Comparison of ENCODE assay signal across 6 cellular contexts in genomic region chr22:20956258-20957117, GRCh38. TPM values are rescaled to one million over a fixed set of nuclear protein-coding genes. Genes with fewer than 3 reads are reported as not detected.
DNase-seq lines count a peak whose midpoint lies in the region; ATAC-seq and TF ChIP-seq lines count a peak whose summit lies in the region.

No MANE protein-coding gene starts in this region.

- no peaks in the 10 kb centered on the region for H3K27me3 ChIP-seq in thoracic aorta (replicated peaks; ENCODE audit: insufficient read depth)

- CTCF ChIA-PET in activated CD4-positive, alpha-beta T cell treated with anti-CD3 and anti-CD28 coated beads for 36 hours (lab: Charles Lee): interaction anchor here (0.7 kb wide), 2 partner anchors 26 to 136 kb away, joined by 3 read pairs; partner anchors contain the start of gene LZTR1

- H3K27ac ChIP-seq in thoracic aorta: no peak overlapping the region

- H3K4me1 ChIP-seq in thoracic aorta (ENCODE audit: control insufficient read depth in 1 of 2, low read depth in 2 of 2): peaks cover 7 to 18% of the 10 kb centered on the region in 2 donors

- POLR2A ChIA-PET in activated CD4-positive, alpha-beta T cell treated with anti-CD3 and anti-CD28 coated beads for 36 hours (lab: Charles Lee): no interaction called here

- peaks cover 21% of the 10 kb centered on the region for H3K36me3 Mint-ChIP-seq in activated CD4-positive, alpha-beta T cell treated with anti-CD3 and anti-CD28 coated beads, Interleukin-2, amount 10 ng/mL, durations not matched to agents 24 days and 14 days (ENCODE audit: low read depth)
- H3K36me3 Mint-ChIP-seq in activated CD4-positive, alpha-beta T cell treated with anti-CD3 and anti-CD28 coated beads for 36 hours (ENCODE audit: low read depth): peaks cover 18% of the 10 kb centered on the region

- no peak overlapping the region for H3K27ac Mint-ChIP-seq in activated CD4-positive, alpha-beta T cell treated with anti-CD3 and anti-CD28 coated beads, Interleukin-2, amount 10 ng/mL, durations not matched to agents 24 days and 14 days
- H3K27ac Mint-ChIP-seq in activated CD4-positive, alpha-beta T cell treated with anti-CD3 and anti-CD28 coated beads for 36 hours: no peak overlapping the region

- peak overlapping the region; percentile 83 for H3K4me3 ChIP-seq in thoracic aorta

- DNase-seq in activated CD4-positive, alpha-beta T cell treated with anti-CD3 and anti-CD28 coated beads, Interleukin-2, amount 10 ng/mL, durations not matched to agents 24 days and 14 days: no peak
- DNase-seq in activated CD4-positive, alpha-beta T cell treated with anti-CD3 and anti-CD28 coated beads for 36 hours: no peak
- peak; percentile 23 for DNase-seq in fibroblast of gingiva (ENCODE audit: low read depth)
- no peak for DNase-seq in thoracic aorta (ENCODE audit: low spot score)
- DNase-seq in NCI-H446 (lab: John Stamatoyannopoulos, UW): no peak
- DNase-seq in activated naive CD4-positive, alpha-beta T cell treated with Interleukin-2 at 50 U/mL for 16 hours: no peak

- peak overlapping the region; percentile 51 for H3K4me3 Mint-ChIP-seq in activated CD4-positive, alpha-beta T cell treated with anti-CD3 and anti-CD28 coated beads, Interleukin-2, amount 10 ng/mL, durations not matched to agents 24 days and 14 days
- H3K4me3 Mint-ChIP-seq in activated CD4-positive, alpha-beta T cell treated with anti-CD3 and anti-CD28 coated beads for 36 hours: no peak overlapping the region

- peaks cover 23% of the 10 kb centered on the region for H3K27me3 Mint-ChIP-seq in activated CD4-positive, alpha-beta T cell treated with anti-CD3 and anti-CD28 coated beads, Interleukin-2, amount 10 ng/mL, durations not matched to agents 24 days and 14 days
- peaks cover 16% of the 10 kb centered on the region for H3K27me3 Mint-ChIP-seq in activated CD4-positive, alpha-beta T cell treated with anti-CD3 and anti-CD28 coated beads for 36 hours

- peaks cover 7% of the 10 kb centered on the region for H3K4me1 Mint-ChIP-seq in activated CD4-positive, alpha-beta T cell treated with anti-CD3 and anti-CD28 coated beads, Interleukin-2, amount 10 ng/mL, durations not matched to agents 24 days and 14 days
- H3K4me1 Mint-ChIP-seq in activated CD4-positive, alpha-beta T cell treated with anti-CD3 and anti-CD28 coated beads for 36 hours: peaks cover 11% of the 10 kb centered on the region

- no peak for ATAC-seq in activated CD4-positive, alpha-beta T cell treated with anti-CD3 and anti-CD28 coated beads for 36 hours
- ATAC-seq in thoracic aorta (ENCODE audit: insufficient number of reproducible peaks, low FRiP score, low read depth): no peak

- H3K36me3 ChIP-seq in thoracic aorta: peaks cover 7% of the 10 kb centered on the region

- intact Hi-C loops in activated CD4-positive, alpha-beta T cell treated with anti-CD3 and anti-CD28 coated beads, Interleukin-2, amount 10 ng/mL, durations not matched to agents 24 days and 14 days (cut with micrococcal nuclease): no loop called here
- intact Hi-C loops in activated CD4-positive, alpha-beta T cell treated with anti-CD3 and anti-CD28 coated beads for 36 hours (cut with DNase I, micrococcal nuclease): loop anchor here in 1 of 2 experiments (5.0 kb wide), 1 partner anchor 39 kb away; the partner anchor contains the start of gene CRKL

- no peaks in the 10 kb centered on the region for H3K9me3 ChIP-seq in thoracic aorta

- TF ChIP-seq CTCF in thoracic aorta (IDR thresholded peaks at IDR 0.05): no peak

- H3K9me3 Mint-ChIP-seq in activated CD4-positive, alpha-beta T cell treated with anti-CD3 and anti-CD28 coated beads, Interleukin-2, amount 10 ng/mL, durations not matched to agents 24 days and 14 days: no peaks in the 10 kb centered on the region
- no peaks in the 10 kb centered on the region for H3K9me3 Mint-ChIP-seq in activated CD4-positive, alpha-beta T cell treated with anti-CD3 and anti-CD28 coated beads for 36 hours (ENCODE audit: low read depth)

RNA-seq across cellular contexts. Expression of gene AIFM3, which starts 10.6 kb away (rescaled TPM):
- total RNA-seq in activated CD4-positive, alpha-beta T cell treated with anti-CD3 and anti-CD28 coated beads, Interleukin-2, amount 10 ng/mL, durations not matched to agents 24 days and 14 days: 0.37 TPM in 1 of 2 replicates, not detected in the other
- under 1 TPM in 1 of 2 experiments, not detected in 1; 0.21 TPM for total RNA-seq in activated CD4-positive, alpha-beta T cell treated with anti-CD3 and anti-CD28 coated beads for 36 hours
- 1 to 10 TPM; 3.4 to 5.8 TPM for total RNA-seq in thoracic aorta

RNA-seq across cellular contexts. Expression of gene LZTR1, which starts 25.6 kb away (rescaled TPM):
- 69.9 and 76.4 TPM in 2 replicates for total RNA-seq in activated CD4-positive, alpha-beta T cell treated with anti-CD3 and anti-CD28 coated beads, Interleukin-2, amount 10 ng/mL, durations not matched to agents 24 days and 14 days
- 10 to 100 TPM; 31.9 to 40.5 TPM for total RNA-seq in activated CD4-positive, alpha-beta T cell treated with anti-CD3 and anti-CD28 coated beads for 36 hours
- total RNA-seq in thoracic aorta: 100 to 1,000 TPM in 1 of 2 donors, 10 to 100 TPM in 1; 96.2 to 105 TPM

RNA-seq across cellular contexts. Expression of gene CRKL, which starts 39.3 kb away (rescaled TPM):
- 81.4 and 82.4 TPM in 2 replicates for total RNA-seq in activated CD4-positive, alpha-beta T cell treated with anti-CD3 and anti-CD28 coated beads, Interleukin-2, amount 10 ng/mL, durations not matched to agents 24 days and 14 days
- total RNA-seq in activated CD4-positive, alpha-beta T cell treated with anti-CD3 and anti-CD28 coated beads for 36 hours: 10 to 100 TPM; 80.8 to 92.0 TPM
- total RNA-seq in thoracic aorta: 10 to 100 TPM; 42.1 to 45.2 TPM

RNA-seq across cellular contexts. Expression of gene THAP7, which starts 45.4 kb away (rescaled TPM):
- total RNA-seq in activated CD4-positive, alpha-beta T cell treated with anti-CD3 and anti-CD28 coated beads, Interleukin-2, amount 10 ng/mL, durations not matched to agents 24 days and 14 days: 30.3 and 31.5 TPM in 2 replicates
- total RNA-seq in activated CD4-positive, alpha-beta T cell treated with anti-CD3 and anti-CD28 coated beads for 36 hours: 10 to 100 TPM; 25.1 to 27.2 TPM
- 10 to 100 TPM; 38.3 to 60.0 TPM for total RNA-seq in thoracic aorta

RNA-seq across cellular contexts. Expression of gene P2RX6, which starts 58.5 kb away (rescaled TPM):
- total RNA-seq in activated CD4-positive, alpha-beta T cell treated with anti-CD3 and anti-CD28 coated beads, Interleukin-2, amount 10 ng/mL, durations not matched to agents 24 days and 14 days: not detected in 2 replicates
- total RNA-seq in activated CD4-positive, alpha-beta T cell treated with anti-CD3 and anti-CD28 coated beads for 36 hours: under 1 TPM; 0.18 to 0.25 TPM
- under 1 TPM in 1 of 2 donors, not detected in 1; 0.81 TPM for total RNA-seq in thoracic aorta
